In the genomic region with DNA sequence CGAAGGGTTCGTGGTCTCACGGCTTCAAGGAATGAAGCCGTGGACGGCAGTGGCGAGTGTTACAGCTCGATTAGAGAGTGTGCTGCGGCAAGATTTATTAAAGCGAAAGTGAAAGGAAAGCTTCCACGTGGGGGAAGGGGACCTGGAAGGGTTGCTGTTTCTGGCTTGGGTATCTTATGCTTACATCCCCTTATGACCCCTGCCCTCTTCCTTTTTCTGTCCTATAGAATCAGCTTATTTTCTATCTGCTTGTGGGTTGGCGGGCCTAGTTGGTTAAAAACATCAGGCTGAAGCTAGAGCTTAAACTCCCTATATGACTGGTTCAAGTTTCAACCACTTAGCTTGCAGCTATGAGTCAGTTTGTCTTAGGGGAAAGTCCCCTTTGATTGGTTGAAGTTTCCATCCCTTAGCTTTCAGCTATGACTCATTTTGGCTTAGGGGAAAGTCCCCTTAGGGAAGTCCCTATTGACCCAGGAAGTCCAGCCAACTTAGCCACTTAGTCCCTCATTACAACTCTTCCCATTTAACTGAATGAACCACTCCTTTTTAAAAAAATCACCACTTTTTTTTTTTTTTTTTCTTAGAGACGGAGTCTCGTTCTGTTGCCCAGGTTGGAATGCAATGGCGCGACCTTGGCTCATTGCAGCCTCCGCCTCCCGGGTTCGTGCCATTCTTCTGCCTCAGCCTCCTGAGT, we compare ENCODE assay signal across 8 cellular contexts.
DNase-seq lines count a peak whose midpoint lies in the region; ATAC-seq and TF ChIP-seq lines count a peak whose summit lies in the region.

No MANE protein-coding gene starts in this region.

- H3K27ac ChIP-seq in naive thymus-derived CD4-positive, alpha-beta T cell (ENCODE audit: low read depth, low read length): peak overlapping the region; percentile 11

- peaks cover 0 to 4% (median 0%) of the 10 kb centered on the region in 5 donors for H3K27me3 Mint-ChIP-seq in naive thymus-derived CD4-positive, alpha-beta T cell

- H3K9me3 Mint-ChIP-seq in naive thymus-derived CD4-positive, alpha-beta T cell: peaks cover 0 to 29% (median 7%) of the 10 kb centered on the region in 11 donors

- intact Hi-C loops in naive thymus-derived CD4-positive, alpha-beta T cell (cut with micrococcal nuclease): loop anchor here in 1 of 2 donors (2.0 kb wide), 1 partner anchor 786 kb away; no protein-coding TSS in a partner anchor
- intact Hi-C loops in Right ventricle myocardium superior (cut with DNase I): no loop called here

- no peaks in the 10 kb centered on the region for H3K9me3 ChIP-seq in naive thymus-derived CD4-positive, alpha-beta T cell (ENCODE audit: control insufficient read depth in 2 of 3, low read length in 3 of 3)

- H3K4me3 Mint-ChIP-seq in naive thymus-derived CD4-positive, alpha-beta T cell: peak overlapping the region in 6 of 10 donors; percentile 5 to 78 (median 26)

- peaks cover 0 to 16% (median 0%) of the 10 kb centered on the region in 5 donors for H3K36me3 Mint-ChIP-seq in naive thymus-derived CD4-positive, alpha-beta T cell

- peaks cover 0 to 16% (median 4%) of the 10 kb centered on the region in 7 donors for H3K4me1 Mint-ChIP-seq in naive thymus-derived CD4-positive, alpha-beta T cell

- H3K4me3 ChIP-seq in naive thymus-derived CD4-positive, alpha-beta T cell (ENCODE audit: low read length): peak overlapping the region; percentile 47

- in situ Hi-C loops in GM13977 (cut with MboI; ENCODE audit: low pct_unique_long_range_greater_than_20kb, low sequenced_read_pairs, unreplicated experiment): no loop called here

- H3K36me3 ChIP-seq in naive thymus-derived CD4-positive, alpha-beta T cell (ENCODE audit: control insufficient read depth in 2 of 3, insufficient read depth in 3 of 3, low read length in 3 of 3): no peaks in the 10 kb centered on the region

- POLR2A ChIA-PET in naive thymus-derived CD4-positive, alpha-beta T cell (lab: Charles Lee): no interaction called here

- H3K4me1 ChIP-seq in naive thymus-derived CD4-positive, alpha-beta T cell (ENCODE audit: control insufficient read depth in 2 of 2, insufficient read depth in 2 of 2, low read length in 2 of 2): peaks cover 0 to 26% of the 10 kb centered on the region in 2 donors

- no peaks in the 10 kb centered on the region for H3K27me3 ChIP-seq in naive thymus-derived CD4-positive, alpha-beta T cell (ENCODE audit: control insufficient read depth in 2 of 2, insufficient read depth in 2 of 2, low read length in 2 of 2)

- TF ChIP-seq CTCF in GM13977 (IDR thresholded peaks at IDR 0.05; ENCODE audit: extremely low read depth, insufficient read depth, missing control alignments): no peak

- peak overlapping the region in 2 of 9 donors; percentile 65 to 90 for H3K27ac Mint-ChIP-seq in naive thymus-derived CD4-positive, alpha-beta T cell

- ATAC-seq in naive thymus-derived CD4-positive, alpha-beta T cell: peak; percentile 76
- no peak for ATAC-seq in Right ventricle myocardium superior (ENCODE audit: poor library complexity)

- DNase-seq in GM13977 (ENCODE audit: low spot score) (peak; percentile 38), H4 (ENCODE audit: low spot score) (peak; percentile 97), M059J (ENCODE audit: low read depth) (peak; percentile 93), NCI-H510A treated with DMSO at 0.1 percent for 48 hours (lab: John Stamatoyannopoulos, UW) (no peak), Right ventricle myocardium superior (no peak), NCI-H526 (lab: John Stamatoyannopoulos, UW) (no peak)
- DNase-seq in activated T-cell treated with anti-CD3 and anti-CD28 coated beads, Interleukin-2, amount 50 U/mL, for 48 hours: peak; percentile 38 to 45
- peak in 1 of 9 donors; percentile 24 for DNase-seq in naive thymus-derived CD4-positive, alpha-beta T cell

- CTCF ChIA-PET in naive thymus-derived CD4-positive, alpha-beta T cell (lab: Charles Lee): no interaction called here

Comparison
In these comparisons a context has a peak if more than half of its experiments do, and no peak if none do; other contexts are left out.
1. DNase-seq: peak in GM13977 (single experiment), H4 (single experiment), M059J (single experiment) and activated T-cell treated with anti-CD3 and anti-CD28 coated beads, Interleukin-2, amount 50 U/mL, for 48 hours (2 of 2); none in NCI-H510A treated with DMSO at 0.1 percent for 48 hours (single experiment), Right ventricle myocardium superior (single experiment) and NCI-H526 (0 of 2).